15 cellular contexts compared by ENCODE assay signal in genomic region chr6:135141182-135141581, GRCh38. TPM values are rescaled to one million over a fixed set of nuclear protein-coding genes. Genes with fewer than 3 reads are reported as not detected.
A peak's percentile ranks its signal among the peaks of the same experiment; 100 is the strongest.
DNase-seq lines count a peak whose midpoint lies in the region; ATAC-seq and TF ChIP-seq lines count a peak whose summit lies in the region.
"Had no signal": no experiment of that assay in that cellular context is flagged by ENCODE, and none has a peak within 500 bp of the region (broad histone marks: within the 10 kb centered on the region; RNA-seq: fewer than 3 reads in every experiment).

No MANE protein-coding gene starts in this region.

- H3K9ac ChIP-seq in BLaER1, result no peak overlapping the region
- H3K9ac ChIP-seq in mammary epithelial cell (ENCODE audit: insufficient read depth, low read length), result no peak overlapping the region

- H3K9me3 Mint-ChIP-seq in naive thymus-derived CD4-positive, alpha-beta T cell, result no peaks in the 10 kb centered on the region
- H3K9me3 Mint-ChIP-seq: CD4-positive, alpha-beta memory T cell had no signal

- dilution Hi-C loops in mammary epithelial cell (cut with HindIII; ENCODE audit: low sequenced_read_pairs), result no loop called here

- peak overlapping the region in 1 of 10 donors; percentile 37 for H3K4me3 Mint-ChIP-seq in naive thymus-derived CD4-positive, alpha-beta T cell
- H3K4me3 Mint-ChIP-seq: CD4-positive, alpha-beta memory T cell had no signal

- POLR2A ChIA-PET in OCI-LY7 (lab: Charles Lee), result interaction anchor here (0.7 to 1.4 kb wide), 6 partner anchors 9 to 282 kb away, joined by 3 to 10 read pairs (median 4); no protein-coding TSS in a partner anchor
- POLR2A ChIA-PET in naive thymus-derived CD4-positive, alpha-beta T cell (lab: Charles Lee), result interaction anchor here (0.7 to 4.9 kb wide), 3 partner anchors 47 to 116 kb away, joined by 3 to 25 read pairs (median 7); partner anchors contain the start of gene HBS1L

- H3K27ac ChIP-seq in BLaER1, result no peak overlapping the region
- H3K27ac ChIP-seq in DOHH2 (ENCODE audit: low read depth, low read length), result 0 out of 2 replicates have a peak overlapping the region, but pooled peaks have one; percentile 52
- no peak overlapping the region for H3K27ac ChIP-seq in OCI-LY7 (ENCODE audit: low read depth, low read length, poor library complexity, severe bottlenecking)
- H3K27ac ChIP-seq in naive thymus-derived CD4-positive, alpha-beta T cell (ENCODE audit: low read depth, low read length), result no peak overlapping the region
- no peak overlapping the region for H3K27ac ChIP-seq in mammary epithelial cell (ENCODE audit: insufficient read depth, low read depth, low read length)
- no peak overlapping the region for H3K27ac ChIP-seq in esophagus squamous epithelium
- H3K27ac ChIP-seq: C4-2B had no signal

- in situ Hi-C loops in mammary epithelial cell (cut with MboI; ENCODE audit: low sequenced_read_pairs in 2 of 2), result loop anchor here (10.0 kb wide), 1 partner anchor 284 kb away; no protein-coding TSS in a partner anchor

- no peak for ATAC-seq in naive thymus-derived CD4-positive, alpha-beta T cell
- no peak for ATAC-seq in GM21447 (IDR thresholded peaks at IDR 0.05; ENCODE audit: unreplicated experiment)

- no peak for DNase-seq in OCI-LY7 (ENCODE audit: low spot score)
- DNase-seq in naive thymus-derived CD4-positive, alpha-beta T cell, result no peak
- no peak for DNase-seq in stimulated activated CD4-positive, alpha-beta T cell treated with anti-CD3 and anti-CD28 coated beads, Interleukin-4, amount 100 ng/mL, for 4 hours
- DNase-seq in mammary epithelial cell, result no peak
- DNase-seq in esophagus squamous epithelium (lab: John Stamatoyannopoulos, UW), result no peak
- DNase-seq: ACHN; CD4-positive, alpha-beta memory T cell; DMS79 treated with DMSO at 0.1 percent for 48 hours; GF-D8; H7; KBM-7 had no signal

- H3K36me3 ChIP-seq in BLaER1 (no peaks in the 10 kb centered on the region), DOHH2 (ENCODE audit: control insufficient read depth, low read length) (no peaks in the 10 kb centered on the region), OCI-LY7 (ENCODE audit: insufficient read depth, low read length) (no peaks in the 10 kb centered on the region), mammary epithelial cell (ENCODE audit: insufficient read depth, low read length) (no peaks in the 10 kb centered on the region), esophagus squamous epithelium (no peaks in the 10 kb centered on the region)
- no peaks in the 10 kb centered on the region for H3K36me3 ChIP-seq in naive thymus-derived CD4-positive, alpha-beta T cell (ENCODE audit: control insufficient read depth in 2 of 3, insufficient read depth in 3 of 3, low read length in 3 of 3)

- peaks cover 0 to 2% (median 0%) of the 10 kb centered on the region in 5 donors for H3K27me3 Mint-ChIP-seq in naive thymus-derived CD4-positive, alpha-beta T cell
- H3K27me3 Mint-ChIP-seq: CD4-positive, alpha-beta memory T cell had no signal

- TF ChIP-seq POLR2A in esophagus squamous epithelium (IDR thresholded peaks at IDR 0.05), result no peak

- H3K27me3 ChIP-seq in BLaER1 (no peaks in the 10 kb centered on the region), DOHH2 (ENCODE audit: control insufficient read depth, low read length) (no peaks in the 10 kb centered on the region), mammary epithelial cell (ENCODE audit: insufficient read depth, low read length) (peaks cover 2% of the 10 kb centered on the region), esophagus squamous epithelium (no peaks in the 10 kb centered on the region)
- no peaks in the 10 kb centered on the region for H3K27me3 ChIP-seq in naive thymus-derived CD4-positive, alpha-beta T cell (ENCODE audit: control insufficient read depth in 2 of 2, insufficient read depth in 2 of 2, low read length in 2 of 2)

- intact Hi-C loops in OCI-LY7 (cut with micrococcal nuclease; ENCODE audit: unreplicated experiment), result no loop called here
- intact Hi-C loops in naive thymus-derived CD4-positive, alpha-beta T cell (cut with micrococcal nuclease), result no loop called here
- intact Hi-C loops in mammary epithelial cell (cut with micrococcal nuclease), result no loop called here
- intact Hi-C loops in esophagus squamous epithelium (cut with DNase I), result loop anchor here (10.0 kb wide), 1 partner anchor 284 kb away; no protein-coding TSS in a partner anchor

- H3K4me1 ChIP-seq in BLaER1 (peaks cover 59% of the 10 kb centered on the region), DOHH2 (ENCODE audit: control insufficient read depth, low read length) (peaks cover 68% of the 10 kb centered on the region), OCI-LY7 (ENCODE audit: insufficient read depth, low read length, poor library complexity, severe bottlenecking) (peaks cover 50% of the 10 kb centered on the region), mammary epithelial cell (ENCODE audit: insufficient read depth, low read length) (peaks cover 5% of the 10 kb centered on the region), esophagus squamous epithelium (no peaks in the 10 kb centered on the region)
- H3K4me1 ChIP-seq in naive thymus-derived CD4-positive, alpha-beta T cell (ENCODE audit: control insufficient read depth in 2 of 2, insufficient read depth in 2 of 2, low read length in 2 of 2), result peaks cover 0 to 24% of the 10 kb centered on the region in 2 donors

- peak overlapping the region; percentile 44; the same call in 1 of the 2 replicates for H3K4me2 ChIP-seq in BLaER1
- H3K4me2 ChIP-seq in DOHH2 (ENCODE audit: low read length), result peak overlapping the region; percentile 65
- peak overlapping the region; percentile 57 for H3K4me2 ChIP-seq in OCI-LY7 (ENCODE audit: low read length)
- no peak overlapping the region for H3K4me2 ChIP-seq in mammary epithelial cell (ENCODE audit: insufficient read depth, low read depth, low read length)

- H3K9me2 ChIP-seq in DOHH2 (replicated peaks; ENCODE audit: control insufficient read depth, low read length) (no peaks in the 10 kb centered on the region), OCI-LY7 (ENCODE audit: insufficient read depth, low read length) (no peaks in the 10 kb centered on the region)

- H3K79me2 ChIP-seq in DOHH2 (ENCODE audit: control insufficient read depth, low read length) (no peaks in the 10 kb centered on the region), OCI-LY7 (ENCODE audit: insufficient read depth, low read depth, low read length) (no peaks in the 10 kb centered on the region), mammary epithelial cell (ENCODE audit: insufficient read depth, low read length) (no peaks in the 10 kb centered on the region)

- peak overlapping the region in 6 of 9 donors; percentile 14 to 67 (median 34) for H3K27ac Mint-ChIP-seq in naive thymus-derived CD4-positive, alpha-beta T cell

- H3K4me1 Mint-ChIP-seq in naive thymus-derived CD4-positive, alpha-beta T cell, result peaks cover 23 to 65% (median 45%) of the 10 kb centered on the region in 7 donors

- H4K20me1 ChIP-seq in BLaER1 (no peaks in the 10 kb centered on the region), DOHH2 (ENCODE audit: control insufficient read depth, insufficient read depth, low read depth, low read length) (no peaks in the 10 kb centered on the region), OCI-LY7 (ENCODE audit: insufficient read depth, low read length) (no peaks in the 10 kb centered on the region), mammary epithelial cell (ENCODE audit: insufficient read depth, low read length) (no peaks in the 10 kb centered on the region)

- WGBS in mammary epithelial cell (ENCODE audit: low coverage, missing lambda C conversion rate), result 77% methylated on average over 4 of the region's 4 CpGs
- WGBS in esophagus squamous epithelium, 2 donors, result 72 to 83% methylated on average over 4 of the region's 4 CpGs

- CTCF ChIA-PET in OCI-LY7 (lab: Charles Lee; ENCODE audit: unreplicated experiment), result no interaction called here
- CTCF ChIA-PET in naive thymus-derived CD4-positive, alpha-beta T cell (lab: Charles Lee), result interaction anchor here (1.1 to 5.5 kb wide), 11 partner anchors 9 to 139 kb away, joined by 3 to 59 read pairs (median 8); partner anchors contain the start of genes HBS1L and MYB
- CTCF ChIA-PET in mammary epithelial cell (lab: Charles Lee; ENCODE audit: low non-redundant PET), result no interaction called here

- H3F3A ChIP-seq in DOHH2 (ENCODE audit: control insufficient read depth, insufficient read depth), result peaks cover 9% of the 10 kb centered on the region; the same call in 1 of the 2 replicates

- peak overlapping the region; percentile 15; the same call in 1 of the 2 replicates for H2AFZ ChIP-seq in OCI-LY7 (ENCODE audit: low read length)
- no peak overlapping the region for H2AFZ ChIP-seq in mammary epithelial cell (ENCODE audit: low read depth, low read length)

- H3K36me3 Mint-ChIP-seq in naive thymus-derived CD4-positive, alpha-beta T cell, result no peaks in the 10 kb centered on the region
- H3K36me3 Mint-ChIP-seq: CD4-positive, alpha-beta memory T cell had no signal

- TF ChIP-seq CTCF in DOHH2 (IDR thresholded peaks at IDR 0.05; ENCODE audit: low read depth, low read length, poor library complexity, severe bottlenecking) (no peak), OCI-LY7 (conservative IDR thresholded peaks at IDR 0.05; ENCODE audit: low read length) (no peak), mammary epithelial cell (conservative IDR thresholded peaks at IDR 0.05 in 1 of 2, IDR thresholded peaks at IDR 0.05 in 1 of 2; ENCODE audit: extremely low read depth in 1 of 2, insufficient read depth in 1 of 2, low read depth in 1 of 2, low read length in 2 of 2) (no peak), esophagus squamous epithelium (IDR thresholded peaks at IDR 0.05) (no peak)

- H3K9me3 ChIP-seq in BLaER1 (no peaks in the 10 kb centered on the region), DOHH2 (ENCODE audit: control insufficient read depth, insufficient read depth, low read length) (no peaks in the 10 kb centered on the region), OCI-LY7 (ENCODE audit: low read length) (no peaks in the 10 kb centered on the region), mammary epithelial cell (replicated peaks; ENCODE audit: insufficient read depth, low read length) (no peaks in the 10 kb centered on the region), esophagus squamous epithelium (no peaks in the 10 kb centered on the region)
- H3K9me3 ChIP-seq in naive thymus-derived CD4-positive, alpha-beta T cell (ENCODE audit: control insufficient read depth in 2 of 3, low read length in 3 of 3), result no peaks in the 10 kb centered on the region

- BruUV-seq in OCI-LY7 (replicated peaks; lab: Mats Ljungman, UMichigan) (no TSS peak), mammary epithelial cell (replicated peaks; lab: Mats Ljungman, UMichigan) (no TSS peak)

- H3K4me3 ChIP-seq in BLaER1 (no peak overlapping the region), DOHH2 (ENCODE audit: low read length) (peak overlapping the region; percentile 49; the same call in 1 of the 2 replicates), OCI-LY7 (ENCODE audit: low read depth, low read length, poor library complexity, severe bottlenecking) (no peak overlapping the region), mammary epithelial cell (replicated peaks in 1 of 3; ENCODE audit: insufficient read depth in 1 of 3, low read depth in 2 of 3, low read length in 3 of 3) (no peak overlapping the region), esophagus squamous epithelium (no peak overlapping the region)
- no peak overlapping the region for H3K4me3 ChIP-seq in naive thymus-derived CD4-positive, alpha-beta T cell (ENCODE audit: low read length)

RNA-seq across cellular contexts. Expression of gene MYB, which starts 39.9 kb away (rescaled TPM):
- total RNA-seq in OCI-LY7 (2014; rRNA removed; shearing (Covaris generic)), result 42.9 and 45.1 TPM in 2 replicates
- total RNA-seq in OCI-LY7 (2022) (20.1 and 26.1 TPM in 2 replicates), mammary epithelial cell (under 1 TPM; 0.17 to 0.40 TPM), esophagus squamous epithelium (1 to 10 TPM; 2.6 to 6.9 (median 3.1) TPM)
- total RNA-seq in naive thymus-derived CD4-positive, alpha-beta T cell, result 10 to 100 TPM; 14.2 to 33.3 (median 17.3) TPM
- polyA plus RNA-seq in naive thymus-derived CD4-positive, alpha-beta T cell, result 1 to 10 TPM; 2.1 to 2.9 TPM
- polyA plus RNA-seq in mammary epithelial cell, result 0.18 TPM
- polyA minus RNA-seq in mammary epithelial cell, result not detected
